9 cellular contexts compared by ENCODE assay signal in the genomic region with DNA sequence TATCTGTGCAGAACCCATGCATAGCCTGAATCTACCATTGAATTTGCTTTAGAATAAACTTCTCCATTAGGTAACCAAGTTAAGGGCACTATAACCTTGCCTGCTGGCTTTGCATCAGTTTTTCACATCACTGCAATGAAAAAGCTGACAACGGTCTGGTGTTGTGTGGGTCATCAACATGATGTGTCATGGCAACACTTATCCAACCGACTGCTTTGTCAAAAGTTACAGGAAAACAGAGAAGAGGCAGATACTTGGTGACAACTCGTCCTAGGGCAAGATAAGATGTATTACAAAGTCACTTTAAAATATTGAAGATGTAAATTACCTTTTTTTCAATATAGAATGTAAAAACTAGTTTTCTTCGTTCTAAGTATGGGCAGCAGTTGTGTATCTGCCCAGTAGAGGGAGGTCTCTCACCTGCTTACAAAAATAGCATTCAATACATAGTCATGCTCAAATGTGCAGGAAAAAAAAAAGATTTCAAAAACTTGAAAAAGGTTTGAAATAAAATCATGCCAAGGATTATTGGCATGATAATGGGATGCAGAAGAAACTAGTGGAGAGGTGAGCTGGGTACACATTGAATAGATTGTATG.
DNase-seq lines count a peak whose midpoint lies in the region; ATAC-seq and TF ChIP-seq lines count a peak whose summit lies in the region.
"Had no signal": no experiment of that assay in that cellular context is flagged by ENCODE, and none has a peak within 500 bp of the region (broad histone marks: within the 10 kb centered on the region; RNA-seq: fewer than 3 reads in every experiment).

No MANE protein-coding gene starts in this region.

- ATAC-seq in GM21825 (IDR thresholded peaks at IDR 0.05; ENCODE audit: unreplicated experiment): no peak

- H3K27me3 Mint-ChIP-seq in endodermal cell (ENCODE audit: insufficient read depth): no peaks in the 10 kb centered on the region

- DNase-seq in NCI-H1417 (lab: John Stamatoyannopoulos, UW): peak in 2 of 3 experiments; percentile 50 to 65
- no peak for DNase-seq in NCI-H1417 treated with DMSO at 0.1 percent for 48 hours (lab: John Stamatoyannopoulos, UW)
- DNase-seq in MM.1S: no peak
- peak; percentile 46 for DNase-seq in endodermal cell
- DNase-seq in renal cortical epithelial cell (ENCODE audit: low read depth): peak; percentile 49
- DNase-seq in NCI-H1436 treated with DMSO at 0.1 percent for 48 hours (lab: John Stamatoyannopoulos, UW): no peak
- no peak for DNase-seq in anterior cingulate cortex (lab: John Stamatoyannopoulos, UW)
- DNase-seq: CD4-positive, CD25-positive, alpha-beta regulatory T cell had no signal

- no peak overlapping the region for H3K27ac Mint-ChIP-seq in endodermal cell
- H3K27ac Mint-ChIP-seq: CD4-positive, CD25-positive, alpha-beta regulatory T cell had no signal

- no peaks in the 10 kb centered on the region for H3K36me3 Mint-ChIP-seq in endodermal cell (ENCODE audit: low read depth)
- H3K36me3 Mint-ChIP-seq: CD4-positive, CD25-positive, alpha-beta regulatory T cell had no signal

- H3K4me1 ChIP-seq in MM.1S (ENCODE audit: low read length) (no peaks in the 10 kb centered on the region), endodermal cell (ENCODE audit: control insufficient read depth, insufficient read depth, low read length) (peaks cover 6% of the 10 kb centered on the region)

- H3K27me3 ChIP-seq in MM.1S (replicated peaks; ENCODE audit: insufficient read depth, low read length) (no peaks in the 10 kb centered on the region), endodermal cell (ENCODE audit: control insufficient read depth, insufficient read depth, low read length, poor library complexity, severe bottlenecking) (peaks cover 7% of the 10 kb centered on the region)

- peaks cover 29% of the 10 kb centered on the region for H3K4me1 Mint-ChIP-seq in endodermal cell
- H3K4me1 Mint-ChIP-seq: CD4-positive, CD25-positive, alpha-beta regulatory T cell had no signal

- TF ChIP-seq CTCF in MM.1S (IDR thresholded peaks at IDR 0.05; ENCODE audit: low read length) (peak; percentile 64), endodermal cell (conservative IDR thresholded peaks at IDR 0.05) (peak; percentile 88)

- H3K4me2 ChIP-seq in MM.1S (ENCODE audit: low read depth, low read length): no peak overlapping the region

- WGBS in endodermal cell (ENCODE audit: insufficient coverage in 1 of 2, insufficient read length in 1 of 2), 2 experiments: 61 to 100% methylated on average over 3 of the region's 4 CpGs

- H3F3A ChIP-seq in MM.1S (ENCODE audit: insufficient read depth, low read length): no peaks in the 10 kb centered on the region

- H2AFZ ChIP-seq in MM.1S (ENCODE audit: low read length): no peak overlapping the region

- no peaks in the 10 kb centered on the region for H3K9me2 ChIP-seq in MM.1S (replicated peaks; ENCODE audit: insufficient read depth, low read length)

- H4K20me1 ChIP-seq in MM.1S (ENCODE audit: insufficient read depth, low read length): no peaks in the 10 kb centered on the region

- H3K79me2 ChIP-seq in MM.1S (ENCODE audit: low read length): no peaks in the 10 kb centered on the region

- H3K4me3 ChIP-seq in MM.1S (ENCODE audit: low read length) (no peak overlapping the region), endodermal cell (ENCODE audit: low read length) (no peak overlapping the region)

- no peak overlapping the region for H3K27ac ChIP-seq in MM.1S (ENCODE audit: low read length)
- no peak overlapping the region for H3K27ac ChIP-seq in endodermal cell (ENCODE audit: low read depth, low read length)

- H3K9me3 Mint-ChIP-seq in endodermal cell: peaks cover 11% of the 10 kb centered on the region

- no peaks in the 10 kb centered on the region for H3K36me3 ChIP-seq in MM.1S (replicated peaks; ENCODE audit: insufficient read depth, low read length)
- H3K36me3 ChIP-seq in endodermal cell (ENCODE audit: control insufficient read depth, insufficient read depth, low read length): no peaks in the 10 kb centered on the region

- H3K9me3 ChIP-seq in MM.1S (replicated peaks; ENCODE audit: insufficient read depth, low read length) (no peaks in the 10 kb centered on the region), endodermal cell (ENCODE audit: control insufficient read depth, low read length) (peaks cover 12% of the 10 kb centered on the region)

- H3K9ac ChIP-seq in MM.1S (ENCODE audit: low read length) (no peak overlapping the region), endodermal cell (ENCODE audit: extremely low read depth, low read length, poor library complexity, severe bottlenecking) (no peak overlapping the region)

- H3K4me3 Mint-ChIP-seq in endodermal cell: no peak overlapping the region
- H3K4me3 Mint-ChIP-seq: CD4-positive, CD25-positive, alpha-beta regulatory T cell had no signal

Comparison
In these comparisons a context has a peak if more than half of its experiments do, and no peak if none do; other contexts are left out.
1. DNase-seq: peak in NCI-H1417 (2 of 3), endodermal cell (single experiment) and renal cortical epithelial cell (single experiment); none in NCI-H1417 treated with DMSO at 0.1 percent for 48 hours (single experiment), MM.1S (single experiment), NCI-H1436 treated with DMSO at 0.1 percent for 48 hours (single experiment) and anterior cingulate cortex (0 of 58).